In the genomic region with DNA sequence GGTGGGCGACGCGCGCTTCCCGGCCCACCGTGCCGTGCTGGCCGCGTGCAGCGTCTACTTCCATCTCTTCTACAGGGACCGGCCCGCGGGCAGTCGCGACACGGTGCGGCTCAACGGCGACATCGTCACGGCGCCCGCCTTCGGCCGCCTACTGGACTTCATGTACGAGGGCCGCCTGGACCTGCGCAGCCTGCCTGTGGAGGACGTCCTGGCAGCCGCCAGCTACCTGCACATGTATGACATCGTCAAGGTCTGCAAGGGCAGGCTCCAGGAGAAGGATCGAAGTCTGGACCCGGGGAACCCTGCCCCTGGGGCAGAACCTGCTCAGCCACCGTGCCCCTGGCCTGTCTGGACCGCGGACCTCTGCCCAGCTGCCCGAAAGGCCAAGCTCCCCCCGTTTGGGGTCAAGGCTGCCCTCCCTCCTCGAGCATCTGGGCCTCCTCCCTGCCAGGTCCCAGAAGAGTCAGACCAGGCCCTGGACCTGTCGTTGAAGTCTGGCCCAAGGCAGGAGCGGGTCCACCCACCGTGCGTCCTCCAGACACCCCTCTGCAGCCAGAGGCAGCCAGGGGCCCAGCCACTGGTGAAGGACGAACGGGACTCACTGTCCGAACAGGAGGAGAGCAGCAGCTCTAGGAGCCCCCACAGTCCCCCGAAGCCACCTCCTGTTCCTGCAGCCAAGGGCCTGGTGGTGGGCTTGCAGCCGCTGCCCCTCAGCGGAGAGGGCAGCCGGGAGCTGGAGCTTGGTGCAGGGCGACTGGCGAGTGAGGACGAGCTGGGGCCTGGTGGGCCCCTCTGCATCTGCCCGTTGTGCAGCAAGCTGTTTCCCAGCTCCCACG, we compare ENCODE assay signal across 8 cellular contexts. TPM values are rescaled to one million over a fixed set of nuclear protein-coding genes. Genes with fewer than 3 reads are reported as not detected.
DNase-seq lines count a peak whose midpoint lies in the region; ATAC-seq, FAIRE-seq and TF ChIP-seq lines count a peak whose summit lies in the region.

No MANE protein-coding gene starts in this region.

- peak overlapping the region; percentile 71; the same call in 1 of the 2 replicates for H3K4me3 ChIP-seq in GM08714 (ENCODE audit: low read length)
- H3K4me3 ChIP-seq in Peyer's patch: peak overlapping the region; percentile 66 to 85 (median 75)
- H3K4me3 ChIP-seq in pancreas: peak overlapping the region; percentile 37 to 67 (median 50)

- peak in 2 of 3 donors; percentile 57 to 66 for DNase-seq in Peyer's patch
- peak in 5 of 6 donors; percentile 56 to 91 (median 66) for DNase-seq in pancreas
- no peak for DNase-seq in activated naive CD4-positive, alpha-beta T cell treated with anti-CD3 and anti-CD28 coated beads, Interleukin-2, amount 50 U/mL, for 16 hours
- no peak for DNase-seq in SKM-1 treated with dmso at 0.1 percent for 144 hours (lab: John Stamatoyannopoulos, UW; ENCODE audit: unreplicated experiment)
- DNase-seq in SW 1271 (lab: John Stamatoyannopoulos, UW): no peak

- H3K36me3 ChIP-seq in Peyer's patch: no peaks in the 10 kb centered on the region
- H3K36me3 ChIP-seq in pancreas: no peaks in the 10 kb centered on the region

- 20 to 22% methylated on average over 47 to 55 of the region's 55 CpGs for WGBS in pancreas, 2 donors

- no peak for TF ChIP-seq POLR2A in Peyer's patch (IDR thresholded peaks at IDR 0.05)

- H3K27ac ChIP-seq in Peyer's patch: peak overlapping the region; percentile 90 to 98 (median 94)
- H3K27ac ChIP-seq in pancreas: peak overlapping the region; percentile 66 to 97 (median 90)

- H3K27me3 ChIP-seq in Peyer's patch (no peaks in the 10 kb centered on the region), pancreas (no peaks in the 10 kb centered on the region)

- ATAC-seq in esophagus mucosa (peak; percentile 7), pancreas (peak; percentile 29 to 49 (median 42)), HG02678 (IDR thresholded peaks at IDR 0.05; ENCODE audit: unreplicated experiment) (no peak)

- FAIRE-seq in pancreas (lab: Jason Lieb, UNC): no peak

- H3K4me1 ChIP-seq in Peyer's patch (peaks cover 6 to 51% (median 15%) of the 10 kb centered on the region in 4 donors), pancreas (peaks cover 17 to 30% (median 18%) of the 10 kb centered on the region in 3 donors)

- intact Hi-C loops in pancreas (cut with DNase I): no loop called here

- H3K9me3 ChIP-seq in Peyer's patch: no peaks in the 10 kb centered on the region
- no peaks in the 10 kb centered on the region for H3K9me3 ChIP-seq in pancreas

- TF ChIP-seq CTCF in Peyer's patch (IDR thresholded peaks at IDR 0.05) (peak in 2 of 6 experiments; percentile 2 to 5), pancreas (IDR thresholded peaks at IDR 0.05) (no peak)

RNA-seq across cellular contexts. Expression of a gene that starts 0.6 kb away (rescaled TPM):
- 10 to 100 TPM in 2 of 4 donors, 1 to 10 TPM in 2; 2.5 to 14.7 (median 10.9) TPM for total RNA-seq in Peyer's patch
- 6.4 TPM for total RNA-seq in esophagus mucosa
- total RNA-seq in pancreas: 10 to 100 TPM in 1 of 6 donors, 1 to 10 TPM in 5; 7.8 to 10.8 (median 8.5) TPM
- polyA plus RNA-seq in pancreas: 1 to 10 TPM; 4.1 to 7.6 TPM

RNA-seq across cellular contexts. Expression of a gene that starts 6.0 kb away (rescaled TPM):
- total RNA-seq in Peyer's patch (100 to 1,000 TPM in 2 of 4 donors, 10 to 100 TPM in 2; 85.6 to 259 (median 111) TPM), esophagus mucosa (57.3 TPM), pancreas (100 to 1,000 TPM in 1 of 6 donors, 10 to 100 TPM in 5; 70.0 to 102 (median 79.7) TPM)
- polyA plus RNA-seq in pancreas: 100 to 1,000 TPM in 1 of 2 donors, 10 to 100 TPM in 1; 84.7 to 106 TPM

RNA-seq across cellular contexts. Expression of a gene that starts 48.6 kb away (rescaled TPM):
- 100 to 1,000 TPM in 3 of 4 donors, 10 to 100 TPM in 1; 64.6 to 144 (median 115) TPM for total RNA-seq in Peyer's patch
- total RNA-seq in esophagus mucosa: 51.6 TPM
- 10 to 100 TPM; 29.1 to 54.6 (median 38.8) TPM for total RNA-seq in pancreas
- 100 to 1,000 TPM in 1 of 2 donors, 10 to 100 TPM in 1; 76.3 to 136 TPM for polyA plus RNA-seq in pancreas

Comparison
In these comparisons a context has a peak if more than half of its experiments do, and no peak if none do; other contexts are left out.
1. DNase-seq: peak in Peyer's patch (2 of 3) and pancreas (5 of 6); none in activated naive CD4-positive, alpha-beta T cell treated with anti-CD3 and anti-CD28 coated beads, Interleukin-2, amount 50 U/mL, for 16 hours (single experiment), SKM-1 treated with dmso at 0.1 percent for 144 hours (single experiment) and SW 1271 (0 of 2).
2. Peak in every context shown above with its lines, with median percentiles within 50 percentile points of each other: H3K4me3 ChIP-seq.